Comparison of ENCODE assay signal across 8 cellular contexts in the genomic region with DNA sequence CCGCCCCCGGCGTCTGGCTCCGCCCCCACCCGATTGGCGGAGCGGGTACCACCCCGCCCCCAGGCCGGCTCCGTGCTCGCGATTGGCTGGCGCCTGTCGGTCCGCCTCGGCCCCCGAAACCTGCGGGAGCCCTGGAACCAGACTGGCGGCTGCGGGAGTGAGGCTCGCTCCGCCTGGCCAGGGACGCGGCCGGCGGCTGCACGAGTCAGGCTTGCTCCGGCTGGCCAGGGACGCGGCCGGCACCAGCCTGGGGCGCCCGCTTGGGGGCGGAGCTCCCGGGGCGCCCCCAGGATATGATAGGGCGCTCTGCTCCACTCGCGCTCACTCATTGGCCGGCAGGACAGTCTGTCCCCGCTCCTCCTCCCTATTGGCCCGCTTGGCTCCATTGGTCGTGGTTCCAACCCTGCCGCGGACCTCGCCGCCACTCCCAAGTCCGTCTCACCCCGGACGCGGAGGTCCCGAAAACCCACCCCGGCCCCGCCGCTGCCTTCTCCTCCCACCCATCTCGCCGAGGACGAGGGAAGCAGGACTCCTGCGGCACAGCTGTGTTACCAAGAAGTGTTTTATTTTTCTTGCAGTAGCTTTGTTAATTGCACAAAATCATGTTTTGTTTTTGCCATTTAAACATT. TPM values are rescaled to one million over a fixed set of nuclear protein-coding genes. Genes with fewer than 3 reads are reported as not detected.
DNase-seq lines count a peak whose midpoint lies in the region; ATAC-seq, FAIRE-seq and TF ChIP-seq lines count a peak whose summit lies in the region.

No MANE protein-coding gene starts in this region.

- ATAC-seq in GM19025 (IDR thresholded peaks at IDR 0.05; ENCODE audit: low read depth, unreplicated experiment) (peak; percentile 93), HG03342 (IDR thresholded peaks at IDR 0.05; ENCODE audit: unreplicated experiment) (peak; percentile 91)

- peak overlapping the region; percentile 63 to 77 for H3K27ac ChIP-seq in kidney (ENCODE audit: low read depth in 2 of 2, low read length in 2 of 2)

- peaks cover 0 to 14% of the 10 kb centered on the region in 2 donors for H3K4me1 ChIP-seq in kidney (ENCODE audit: control insufficient read depth in 1 of 2, insufficient read depth in 1 of 2, low read depth in 1 of 2, low read length in 2 of 2)

- peaks cover 4 to 21% of the 10 kb centered on the region in 2 donors for H3K36me3 ChIP-seq in kidney (ENCODE audit: control insufficient read depth in 1 of 2, insufficient read depth in 2 of 2, low read length in 2 of 2)

- no peaks in the 10 kb centered on the region for H3K9me3 ChIP-seq in kidney (ENCODE audit: control insufficient read depth in 1 of 2, low read length in 2 of 2)

- TF ChIP-seq CTCF in AG09309 (IDR thresholded peaks at IDR 0.05; ENCODE audit: control insufficient read depth, insufficient read depth, low read depth, low read length, missing control alignments) (no peak), kidney (IDR thresholded peaks at IDR 0.05; ENCODE audit: borderline replicate concordance, extremely low read depth, insufficient read depth) (no peak)

- intact Hi-C loops in kidney (cut with DNase I) = no loop called here

- peak overlapping the region in 1 of 2 donors; percentile 58 for H3K9ac ChIP-seq in kidney (ENCODE audit: low read length in 2 of 2)

- DNase-seq in AG09309 (ENCODE audit: low read depth) = peak; percentile 61
- DNase-seq in NCI-H345 (lab: John Stamatoyannopoulos, UW) = peak; percentile 93
- DNase-seq in activated CD4-positive, CD25-positive, alpha-beta regulatory T cell treated with anti-CD3 and anti-CD28 coated beads, Interleukin-2, amount 50 U/mL, for 72 hours = peak; percentile 95
- DNase-seq in cerebellar nuclear complex (lab: John Stamatoyannopoulos, UW) = peak; percentile 80 to 88
- peak; percentile 97 for DNase-seq in kidney
- DNase-seq in stimulated activated CD4-positive, alpha-beta T cell treated with anti-CD3 and anti-CD28 coated beads, Interleukin-12 subunit alpha, Interleukin-12 subunit beta, amount 100 ng/mL, for 48 hours (ENCODE audit: low read depth in 2 of 3, low spot score in 1 of 3) = peak; percentile 69 to 85 (median 82)

- peak overlapping the region; percentile 50 for H3K4me3 ChIP-seq in AG09309 (ENCODE audit: control insufficient read depth, low read depth, low read length)
- H3K4me3 ChIP-seq in kidney (ENCODE audit: low read length in 2 of 2) = peak overlapping the region; percentile 65 to 72

- no peak for FAIRE-seq in kidney (lab: Jason Lieb, UNC)

RNA-seq across cellular contexts. Expression of gene ROGDI, which starts 0.3 kb away (rescaled TPM):
- 20.8 TPM for total RNA-seq in kidney
- 86.1 TPM for polyA plus RNA-seq in kidney (ENCODE audit: insufficient read depth, low read depth, low replicate concordance)

RNA-seq across cellular contexts. Expression of gene SMIM22, which starts 7.6 kb away (rescaled TPM):
- 36.5 TPM for total RNA-seq in kidney
- 74.2 TPM for polyA plus RNA-seq in kidney (ENCODE audit: insufficient read depth, low read depth, low replicate concordance)

RNA-seq across cellular contexts. Expression of gene SEPTIN12, which starts 14.6 kb away (rescaled TPM):
- total RNA-seq in kidney = not detected
- polyA plus RNA-seq in kidney (ENCODE audit: insufficient read depth, low read depth, low replicate concordance) = not detected

RNA-seq across cellular contexts. Expression of gene ZNF500, which starts 35.8 kb away (rescaled TPM):
- total RNA-seq in kidney = 18.3 TPM
- polyA plus RNA-seq in kidney (ENCODE audit: insufficient read depth, low read depth, low replicate concordance) = 4.9 TPM

RNA-seq across cellular contexts. Expression of gene GLYR1, which starts 44.3 kb away (rescaled TPM):
- total RNA-seq in kidney = 119 TPM
- polyA plus RNA-seq in kidney (ENCODE audit: insufficient read depth, low read depth, low replicate concordance) = 47.9 TPM

Comparison
In these comparisons a context has a peak if more than half of its experiments do, and no peak if none do; other contexts are left out.
1. Peak in every context shown above with its lines: DNase-seq, ATAC-seq, H3K4me3 ChIP-seq and H3K27ac ChIP-seq.